Comparison of ENCODE assay signal across 29 cellular contexts in the genomic region with DNA sequence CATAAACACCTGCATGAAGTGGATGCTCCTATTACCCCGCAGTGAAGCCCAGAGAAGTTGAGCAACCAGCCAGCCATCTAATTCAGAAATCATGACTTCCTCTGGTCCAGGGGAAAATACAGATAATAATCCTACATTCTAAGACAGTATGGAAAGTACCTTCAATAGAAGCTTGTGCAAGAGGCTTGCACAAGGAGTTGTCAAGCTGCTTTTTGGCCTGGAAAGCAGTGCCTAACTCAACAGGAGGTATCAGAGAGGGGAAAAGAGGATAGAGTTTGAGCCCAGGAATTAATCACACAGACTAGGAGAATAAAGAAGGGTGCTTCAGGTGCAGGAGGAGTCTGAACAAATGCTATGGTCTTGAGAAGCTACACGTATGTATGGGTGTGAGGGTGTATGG. TPM values are rescaled to one million over a fixed set of nuclear protein-coding genes. Genes with fewer than 3 reads are reported as not detected.
"Had no signal": no experiment of that assay in that cellular context is flagged by ENCODE, and none has a peak within 500 bp of the region (broad histone marks: within the 10 kb centered on the region; RNA-seq: fewer than 3 reads in every experiment).

No MANE protein-coding gene starts in this region.

- H3K27me3 Mint-ChIP-seq: activated CD4-positive, alpha-beta T cell treated with anti-CD3 and anti-CD28 coated beads, Interleukin-2, amount 10 ng/mL, durations not matched to agents 7 days and 5 days; activated CD8-positive, alpha-beta memory T cell treated with anti-CD3 and anti-CD28 coated beads, Interleukin-2, amount 10 ng/mL, durations not matched to agents 7 days and 5 days; activated CD8-positive, alpha-beta T cell treated with anti-CD3 and anti-CD28 coated beads for 36 hours; activated naive CD4-positive, alpha-beta T cell treated with anti-CD3 and anti-CD28 coated beads, Interleukin-2, amount 50 U/mL, for 24 hours had no signal

- H3K27me3 ChIP-seq: ascending aorta, brain microvascular endothelial cell, gastrocnemius medialis, pancreas, upper lobe of right lung had no signal

- H3K4me3 ChIP-seq: ascending aorta, gastrocnemius medialis, pancreas, psoas muscle, upper lobe of right lung had no signal

- H3K9me3 Mint-ChIP-seq: activated CD4-positive, alpha-beta T cell treated with anti-CD3 and anti-CD28 coated beads, Interleukin-2, amount 10 ng/mL, durations not matched to agents 7 days and 5 days; activated CD8-positive, alpha-beta T cell treated with anti-CD3 and anti-CD28 coated beads for 36 hours; activated naive CD4-positive, alpha-beta T cell treated with anti-CD3 and anti-CD28 coated beads, Interleukin-2, amount 50 U/mL, for 24 hours; endodermal cell; nephron; T-helper 2 cell treated with Interferon-gamma antibody and Interleukin-4, amounts not matched to agents 5 μg/mL and 100 μg/mL, for 36 hours had no signal

- ATAC-seq: activated CD8-positive, alpha-beta memory T cell treated with anti-CD3 and anti-CD28 coated beads, Interleukin-2, amount 10 ng/mL, durations not matched to agents 7 days and 5 days; activated CD8-positive, alpha-beta T cell treated with anti-CD3 and anti-CD28 coated beads for 36 hours; gastrocnemius medialis; left cardiac atrium; pancreas; psoas muscle; right cardiac atrium; stimulated activated naive CD8-positive, alpha-beta T cell treated with anti-CD3 and anti-CD28 coated beads, Interleukin-15, Interleukin-2, amounts not matched to agents 100 U/mL and 50 U/mL, for 24 hours; upper lobe of right lung had no signal

- H3K4me1 Mint-ChIP-seq: activated CD4-positive, alpha-beta T cell treated with anti-CD3 and anti-CD28 coated beads, Interleukin-2, amount 10 ng/mL, durations not matched to agents 7 days and 5 days; activated CD8-positive, alpha-beta memory T cell treated with anti-CD3 and anti-CD28 coated beads, Interleukin-2, amount 10 ng/mL, durations not matched to agents 7 days and 5 days; activated naive CD4-positive, alpha-beta T cell treated with anti-CD3 and anti-CD28 coated beads, Interleukin-2, amount 50 U/mL, for 24 hours; endodermal cell; nephron had no signal

- H3K4me1 ChIP-seq: ascending aorta, gastrocnemius medialis, pancreas, psoas muscle, upper lobe of right lung had no signal

- H3K27ac Mint-ChIP-seq: activated CD4-positive, alpha-beta T cell treated with anti-CD3 and anti-CD28 coated beads, Interleukin-2, amount 10 ng/mL, durations not matched to agents 7 days and 5 days; activated CD8-positive, alpha-beta memory T cell treated with anti-CD3 and anti-CD28 coated beads, Interleukin-2, amount 10 ng/mL, durations not matched to agents 7 days and 5 days; activated CD8-positive, alpha-beta T cell treated with anti-CD3 and anti-CD28 coated beads for 36 hours; activated naive CD4-positive, alpha-beta T cell treated with anti-CD3 and anti-CD28 coated beads, Interleukin-2, amount 50 U/mL, for 24 hours; endodermal cell; nephron; T-helper 2 cell treated with Interferon-gamma antibody and Interleukin-4, amounts not matched to agents 5 μg/mL and 100 μg/mL, for 36 hours had no signal

- H3K27ac ChIP-seq: ascending aorta, brain microvascular endothelial cell, epithelial cell of prostate, gastrocnemius medialis, pancreas, psoas muscle, upper lobe of right lung, WERI-Rb-1 had no signal

- H3K9me3 ChIP-seq: ascending aorta, gastrocnemius medialis, pancreas, psoas muscle, upper lobe of right lung had no signal

- DNase-seq: activated CD4-positive, alpha-beta T cell treated with anti-CD3 and anti-CD28 coated beads, Interleukin-2, amount 10 ng/mL, durations not matched to agents 7 days and 5 days; activated CD4-positive, CD25-positive, alpha-beta regulatory T cell treated with anti-CD3 and anti-CD28 coated beads, Interleukin-2, amount 50 U/mL, for 72 hours; activated CD8-positive, alpha-beta memory T cell treated with anti-CD3 and anti-CD28 coated beads, Interleukin-2, amount 10 ng/mL, durations not matched to agents 7 days and 5 days; activated CD8-positive, alpha-beta T cell treated with anti-CD3 and anti-CD28 coated beads for 36 hours; activated gamma-delta T cell treated with Interleukin-2 at 50 U/mL for 16 hours; brain microvascular endothelial cell; cerebellar nuclear complex; cortex of kidney; gastrocnemius medialis; islet precursor cell; left cardiac atrium; pancreas; psoas muscle; right cardiac atrium; stimulated activated CD4-positive, alpha-beta T cell treated with anti-CD3 and anti-CD28 coated beads, Interleukin-12 subunit alpha, Interleukin-12 subunit beta, amount 100 ng/mL, for 4 hours; stimulated activated CD4-positive, alpha-beta T cell treated with anti-CD3 and anti-CD28 coated beads, Interleukin-4, amount 100 ng/mL, for 4 hours; stimulated activated naive CD8-positive, alpha-beta T cell treated with anti-CD3 and anti-CD28 coated beads, Interleukin-15, Interleukin-2, amounts not matched to agents 100 U/mL and 50 U/mL, for 24 hours; upper lobe of right lung; WERI-Rb-1 had no signal

- FAIRE-seq: pancreas had no signal

- H3K4me3 Mint-ChIP-seq: activated CD4-positive, alpha-beta T cell treated with anti-CD3 and anti-CD28 coated beads, Interleukin-2, amount 10 ng/mL, durations not matched to agents 7 days and 5 days; activated CD8-positive, alpha-beta memory T cell treated with anti-CD3 and anti-CD28 coated beads, Interleukin-2, amount 10 ng/mL, durations not matched to agents 7 days and 5 days; activated CD8-positive, alpha-beta T cell treated with anti-CD3 and anti-CD28 coated beads for 36 hours; activated naive CD4-positive, alpha-beta T cell treated with anti-CD3 and anti-CD28 coated beads, Interleukin-2, amount 50 U/mL, for 24 hours; endodermal cell; nephron; T-helper 2 cell treated with Interferon-gamma antibody and Interleukin-4, amounts not matched to agents 5 μg/mL and 100 μg/mL, for 36 hours had no signal

RNA-seq across cellular contexts. Expression of gene TRIM75, which starts 32.3 kb away (rescaled TPM):
- total RNA-seq: activated CD4-positive, alpha-beta T cell treated with anti-CD3 and anti-CD28 coated beads, Interleukin-2, amount 10 ng/mL, durations not matched to agents 7 days and 5 days; activated CD8-positive, alpha-beta memory T cell treated with anti-CD3 and anti-CD28 coated beads, Interleukin-2, amount 10 ng/mL, durations not matched to agents 7 days and 5 days; activated CD8-positive, alpha-beta T cell treated with anti-CD3 and anti-CD28 coated beads for 36 hours; ascending aorta; endodermal cell; gastrocnemius medialis; left cardiac atrium; liver; myocyte; pancreas; psoas muscle; right cardiac atrium; subcutaneous adipose tissue; upper lobe of right lung had no signal

RNA-seq across cellular contexts. Expression of gene TRIM60, which starts 54.1 kb away (rescaled TPM):
- total RNA-seq: activated CD4-positive, alpha-beta T cell treated with anti-CD3 and anti-CD28 coated beads, Interleukin-2, amount 10 ng/mL, durations not matched to agents 7 days and 5 days; activated CD8-positive, alpha-beta memory T cell treated with anti-CD3 and anti-CD28 coated beads, Interleukin-2, amount 10 ng/mL, durations not matched to agents 7 days and 5 days; activated CD8-positive, alpha-beta T cell treated with anti-CD3 and anti-CD28 coated beads for 36 hours; ascending aorta; endodermal cell; gastrocnemius medialis; left cardiac atrium; liver; myocyte; pancreas; psoas muscle; right cardiac atrium; skeletal muscle tissue; subcutaneous adipose tissue; upper lobe of right lung had no signal
